In the genomic region with DNA sequence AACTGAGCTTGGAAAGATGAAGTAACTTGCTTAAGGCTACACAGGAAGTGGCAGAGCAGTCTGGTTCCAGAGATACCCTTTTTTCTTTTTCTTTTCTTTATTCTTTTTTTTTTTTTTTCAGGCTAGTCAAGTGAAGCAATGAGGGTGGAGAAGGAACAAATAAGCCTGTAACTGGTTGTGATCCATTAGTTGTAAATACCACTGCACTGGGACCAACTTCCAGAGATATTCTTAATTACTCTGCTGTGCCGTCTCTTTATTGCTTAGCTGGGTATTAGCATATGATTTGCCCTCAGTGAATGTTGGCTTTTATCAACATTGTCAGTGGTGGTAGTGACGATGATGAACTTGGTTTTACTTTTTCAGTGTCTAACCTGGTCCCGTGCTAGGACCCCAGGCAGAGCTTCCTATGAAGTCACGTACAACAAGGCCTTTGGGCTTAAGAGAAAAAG, we compare ENCODE assay signal across 12 cellular contexts. TPM values are rescaled to one million over a fixed set of nuclear protein-coding genes. Genes with fewer than 3 reads are reported as not detected.
DNase-seq lines count a peak whose midpoint lies in the region; ATAC-seq and TF ChIP-seq lines count a peak whose summit lies in the region.
"Had no signal": no experiment of that assay in that cellular context is flagged by ENCODE, and none has a peak within 500 bp of the region (broad histone marks: within the 10 kb centered on the region; RNA-seq: fewer than 3 reads in every experiment).

No MANE protein-coding gene starts in this region.

- POLR2A ChIA-PET in activated CD4-positive, alpha-beta memory T cell treated with anti-CD3 and anti-CD28 coated beads for 36 hours (lab: Charles Lee): interaction anchor here (0.5 to 1.5 kb wide), 3 partner anchors 16 to 154 kb away, joined by 3 to 6 read pairs (median 4); partner anchors contain the start of genes ERAP1 and LNPEP

- H3K36me3 ChIP-seq in upper lobe of left lung: no peaks in the 10 kb centered on the region
- H3K36me3 ChIP-seq: BE2C had no signal

- intact Hi-C loops in activated CD4-positive, alpha-beta memory T cell treated with anti-CD3 and anti-CD28 coated beads for 36 hours (cut with micrococcal nuclease): loop anchor here (2.0 to 5.0 kb wide), 3 partner anchors 16 to 300 kb away; partner anchors contain the start of genes CAST and ERAP1

- peak overlapping the region; percentile 5 to 55 (median 14) for H3K27ac ChIP-seq in upper lobe of left lung
- H3K27ac ChIP-seq: VCaP had no signal

- peaks cover 76% of the 10 kb centered on the region for H3K4me1 Mint-ChIP-seq in activated naive CD4-positive, alpha-beta T cell treated with anti-CD3 and anti-CD28 coated beads, Interleukin-2, amount 10 ng/mL, durations not matched to agents 7 days and 5 days
- peaks cover 77% of the 10 kb centered on the region for H3K4me1 Mint-ChIP-seq in activated CD4-positive, alpha-beta memory T cell treated with anti-CD3 and anti-CD28 coated beads for 36 hours (ENCODE audit: low read depth)
- H3K4me1 Mint-ChIP-seq in immature natural killer cell: peaks cover 86 to 95% of the 10 kb centered on the region in 2 donors

- no peaks in the 10 kb centered on the region for H3K27me3 ChIP-seq in upper lobe of left lung
- H3K27me3 ChIP-seq: BE2C had no signal

- H3K27ac Mint-ChIP-seq in activated naive CD4-positive, alpha-beta T cell treated with anti-CD3 and anti-CD28 coated beads, Interleukin-2, amount 10 ng/mL, durations not matched to agents 7 days and 5 days: peak overlapping the region; percentile 91
- H3K27ac Mint-ChIP-seq in activated CD4-positive, alpha-beta memory T cell treated with anti-CD3 and anti-CD28 coated beads for 36 hours: peak overlapping the region; percentile 86
- peak overlapping the region; percentile 89 to 97 (median 92) for H3K27ac Mint-ChIP-seq in immature natural killer cell

- H3K4me3 Mint-ChIP-seq in activated naive CD4-positive, alpha-beta T cell treated with anti-CD3 and anti-CD28 coated beads, Interleukin-2, amount 10 ng/mL, durations not matched to agents 7 days and 5 days: peak overlapping the region; percentile 61
- H3K4me3 Mint-ChIP-seq in activated CD4-positive, alpha-beta memory T cell treated with anti-CD3 and anti-CD28 coated beads for 36 hours: peak overlapping the region; percentile 59
- peak overlapping the region; percentile 49 to 84 (median 81) for H3K4me3 Mint-ChIP-seq in immature natural killer cell

- TF ChIP-seq EP300 in upper lobe of left lung (IDR thresholded peaks at IDR 0.05): no peak

- no peak for DNase-seq in activated naive CD4-positive, alpha-beta T cell treated with anti-CD3 and anti-CD28 coated beads, Interleukin-2, amount 10 ng/mL, durations not matched to agents 7 days and 5 days
- no peak for DNase-seq in activated naive CD4-positive, alpha-beta T cell treated with Interleukin-2 at 50 U/mL for 16 hours
- no peak for DNase-seq in activated CD4-positive, alpha-beta memory T cell treated with anti-CD3 and anti-CD28 coated beads for 36 hours
- DNase-seq in immature natural killer cell: peak in 2 of 3 donors; percentile 19 to 35
- DNase-seq in upper lobe of left lung: no peak
- DNase-seq: islet precursor cell, NCI-H2029 treated with DMSO at 0.1 percent for 48 hours had no signal

- H3K9me3 Mint-ChIP-seq in activated naive CD4-positive, alpha-beta T cell treated with anti-CD3 and anti-CD28 coated beads, Interleukin-2, amount 10 ng/mL, durations not matched to agents 7 days and 5 days: no peaks in the 10 kb centered on the region
- H3K9me3 Mint-ChIP-seq in activated CD4-positive, alpha-beta memory T cell treated with anti-CD3 and anti-CD28 coated beads for 36 hours: no peaks in the 10 kb centered on the region
- no peaks in the 10 kb centered on the region for H3K9me3 Mint-ChIP-seq in immature natural killer cell

- no peak for TF ChIP-seq POLR2A in upper lobe of left lung (IDR thresholded peaks at IDR 0.05)

- no peaks in the 10 kb centered on the region for H3K9me3 ChIP-seq in upper lobe of left lung

- 71 to 90% methylated on average over 4 of the region's 4 CpGs for WGBS in upper lobe of left lung, 2 donors

- H3K4me1 ChIP-seq in upper lobe of left lung: peaks cover 18 to 24% (median 19%) of the 10 kb centered on the region in 4 donors

- H3K27me3 Mint-ChIP-seq in activated naive CD4-positive, alpha-beta T cell treated with anti-CD3 and anti-CD28 coated beads, Interleukin-2, amount 10 ng/mL, durations not matched to agents 7 days and 5 days: no peaks in the 10 kb centered on the region
- no peaks in the 10 kb centered on the region for H3K27me3 Mint-ChIP-seq in activated CD4-positive, alpha-beta memory T cell treated with anti-CD3 and anti-CD28 coated beads for 36 hours
- peaks cover 0 to 3% (median 0%) of the 10 kb centered on the region in 3 donors for H3K27me3 Mint-ChIP-seq in immature natural killer cell (ENCODE audit: low read depth in 3 of 3)

- CTCF ChIA-PET in activated naive CD4-positive, alpha-beta T cell treated with anti-CD3 and anti-CD28 coated beads, Interleukin-2, amount 10 ng/mL, durations not matched to agents 7 days and 5 days (lab: Charles Lee): interaction anchor here (0.8 to 1.5 kb wide), 9 partner anchors 15 to 199 kb away, joined by 3 to 5 read pairs (median 4); partner anchors contain the start of gene LNPEP
- CTCF ChIA-PET in activated CD4-positive, alpha-beta memory T cell treated with anti-CD3 and anti-CD28 coated beads for 36 hours (lab: Charles Lee): interaction anchor here (1.4 kb wide), 2 partner anchors 26 to 94 kb away, joined by 3 to 5 read pairs; partner anchors contain the start of gene LNPEP

- TF ChIP-seq CTCF in upper lobe of left lung (IDR thresholded peaks at IDR 0.05): no peak

- H3K36me3 Mint-ChIP-seq in activated naive CD4-positive, alpha-beta T cell treated with anti-CD3 and anti-CD28 coated beads, Interleukin-2, amount 10 ng/mL, durations not matched to agents 7 days and 5 days: peaks cover 50% of the 10 kb centered on the region
- H3K36me3 Mint-ChIP-seq in activated CD4-positive, alpha-beta memory T cell treated with anti-CD3 and anti-CD28 coated beads for 36 hours: peaks cover 12% of the 10 kb centered on the region
- peaks cover 0 to 3% (median 0%) of the 10 kb centered on the region in 3 donors for H3K36me3 Mint-ChIP-seq in immature natural killer cell

- H3K4me3 ChIP-seq in upper lobe of left lung: no peak overlapping the region

- ATAC-seq in upper lobe of left lung (ENCODE audit: low FRiP score in 2 of 2): peak in 1 of 2 donors; percentile 10
- no peak for ATAC-seq in HG02678 (IDR thresholded peaks at IDR 0.05; ENCODE audit: unreplicated experiment)
- ATAC-seq in HG02763 (IDR thresholded peaks at IDR 0.05; ENCODE audit: unreplicated experiment): no peak
- ATAC-seq in HG03469 (IDR thresholded peaks at IDR 0.05; ENCODE audit: unreplicated experiment): no peak

RNA-seq across cellular contexts. Expression of gene LNPEP, which starts 26.7 kb away (rescaled TPM):
- 10 to 100 TPM; 44.7 to 45.8 TPM for total RNA-seq in activated CD4-positive, alpha-beta memory T cell treated with anti-CD3 and anti-CD28 coated beads for 36 hours
- polyA plus RNA-seq in immature natural killer cell: 10 to 100 TPM; 33.2 to 80.4 (median 39.9) TPM
- 10 to 100 TPM; 28.9 to 67.2 (median 42.7) TPM for total RNA-seq in upper lobe of left lung

Comparison
In these comparisons a context has a peak if more than half of its experiments do, and no peak if none do; other contexts are left out.
1. DNase-seq: peak in immature natural killer cell (2 of 3); none in activated naive CD4-positive, alpha-beta T cell treated with anti-CD3 and anti-CD28 coated beads, Interleukin-2, amount 10 ng/mL, durations not matched to agents 7 days and 5 days (single experiment), activated naive CD4-positive, alpha-beta T cell treated with Interleukin-2 at 50 U/mL for 16 hours (single experiment), activated CD4-positive, alpha-beta memory T cell treated with anti-CD3 and anti-CD28 coated beads for 36 hours (single experiment) and upper lobe of left lung (0 of 2).
2. Peak in every context shown above with its lines, with median percentiles within 50 percentile points of each other: H3K27ac Mint-ChIP-seq and H3K4me3 Mint-ChIP-seq.